15 cellular contexts compared by ENCODE assay signal in genomic region chr16:67423015-67423414, GRCh38. TPM values are rescaled to one million over a fixed set of nuclear protein-coding genes. Genes with fewer than 3 reads are reported as not detected.
DNase-seq lines count a peak whose midpoint lies in the region; FAIRE-seq and TF ChIP-seq lines count a peak whose summit lies in the region.
"Had no signal": no experiment of that assay in that cellular context is flagged by ENCODE, and none has a peak within 500 bp of the region (broad histone marks: within the 10 kb centered on the region; RNA-seq: fewer than 3 reads in every experiment).

No MANE protein-coding gene starts in this region.

- no peak overlapping the region for H2AFZ ChIP-seq in H1 (ENCODE audit: low read length)
- no peak overlapping the region for H2AFZ ChIP-seq in parathyroid adenoma
- no peak overlapping the region for H2AFZ ChIP-seq in PC-9

- H3K14ac ChIP-seq in H1 (ENCODE audit: insufficient read length) = no peak overlapping the region

- H4K8ac ChIP-seq in H1 (ENCODE audit: extremely low read depth, insufficient read depth, low read length) = no peak overlapping the region

- no peaks in the 10 kb centered on the region for H3K4me1 ChIP-seq in HEK293 (ENCODE audit: control insufficient read depth, insufficient read depth, low read length)
- peaks cover 22 to 34% (median 28%) of the 10 kb centered on the region in 4 experiments for H3K4me1 ChIP-seq in H1 (replicated peaks in 1 of 4; ENCODE audit: control insufficient read depth in 3 of 4, insufficient read depth in 4 of 4, low read length in 3 of 4)
- H3K4me1 ChIP-seq in parathyroid adenoma = peaks cover 12% of the 10 kb centered on the region
- no peaks in the 10 kb centered on the region for H3K4me1 ChIP-seq in PC-9 (replicated peaks; ENCODE audit: insufficient read depth)

- H2BK120ac ChIP-seq in H1 (replicated peaks; ENCODE audit: low read depth, low read length) = peak overlapping the region; percentile 47

- H2AK5ac ChIP-seq in H1 (ENCODE audit: low read depth, low read length) = peak overlapping the region; percentile 45; the same call in 1 of the 2 replicates

- CTCF ChIA-PET in HEK293 (lab: Yijun Ruan, JAX) = interaction anchor here (0.5 to 7.1 kb wide), 7 partner anchors 18 to 406 kb away, joined by 3 to 99 read pairs (median 3); partner anchors contain the start of genes KCTD19 and LRRC36
- CTCF ChIA-PET in H1 (lab: Charles Lee; ENCODE audit: partially characterized antibody) = interaction anchor here (1.5 to 24.6 kb wide), 6 partner anchors 10 to 41 kb away, joined by 3 to 476 read pairs (median 114); partner anchors contain the start of gene TPPP3
- CTCF ChIA-PET in PC-9 (lab: Charles Lee) = interaction anchor here (0.5 to 0.6 kb wide), 2 partner anchors 37 to 41 kb away, joined by 4 to 8 read pairs; no protein-coding TSS in a partner anchor

- H3K56ac ChIP-seq in H1 (replicated peaks; ENCODE audit: insufficient read length, low read depth, low read length) = no peak overlapping the region

- no peak overlapping the region for H3K4ac ChIP-seq in H1 (replicated peaks; ENCODE audit: insufficient read length, low read depth, low read length)

- TF ChIP-seq RAD21 in H1 (IDR thresholded peaks at IDR 0.05 in 1 of 2, conservative IDR thresholded peaks at IDR 0.05 in 1 of 2; ENCODE audit: low read depth in 2 of 2, low read length in 2 of 2) = no peak

- no TSS peak for BruUV-seq in PC-9 (replicated peaks; lab: Mats Ljungman, UMichigan)

- H3K4me3 ChIP-seq in HEK293 (ENCODE audit: low read depth, low read length) = no peak overlapping the region
- H3K4me3 ChIP-seq in H1 (ENCODE audit: extremely low read depth in 1 of 4, insufficient read depth in 2 of 4, low read depth in 3 of 4, low read length in 4 of 4) = no peak overlapping the region
- H3K4me3 ChIP-seq in parathyroid adenoma (ENCODE audit: low read depth, low read length) = no peak overlapping the region
- no peak overlapping the region for H3K4me3 ChIP-seq in PC-9

- no peak for TF ChIP-seq EP300 in H1 (IDR thresholded peaks at IDR 0.05; ENCODE audit: borderline replicate concordance in 1 of 2, low read depth in 2 of 2, low read length in 2 of 2)

- peak overlapping the region; percentile 98 for H2BK20ac ChIP-seq in H1 (ENCODE audit: low read length)

- no peak overlapping the region for H3K23ac ChIP-seq in H1 (ENCODE audit: insufficient read length)

- H4K91ac ChIP-seq in H1 (replicated peaks; ENCODE audit: insufficient read length, low read length) = peak overlapping the region; percentile 18

- H3K79me2 ChIP-seq in H1 (ENCODE audit: control insufficient read depth in 1 of 2, insufficient read depth in 2 of 2, low read length in 2 of 2) = no peaks in the 10 kb centered on the region
- H3K79me2 ChIP-seq in parathyroid adenoma = no peaks in the 10 kb centered on the region
- no peaks in the 10 kb centered on the region for H3K79me2 ChIP-seq in PC-9 (ENCODE audit: low read depth)

- H2BK12ac ChIP-seq in H1 (ENCODE audit: low read depth, low read length) = peak overlapping the region; percentile 98; the same call in 1 of the 2 replicates

- no peak for TF ChIP-seq POLR2A in H1 (IDR thresholded peaks at IDR 0.05; ENCODE audit: control extremely low read depth in 1 of 2, low read depth in 2 of 2, low read length in 2 of 2)

- no peaks in the 10 kb centered on the region for H4K20me1 ChIP-seq in H1 (replicated peaks in 1 of 2; ENCODE audit: control insufficient read depth in 1 of 2, insufficient read depth in 2 of 2, low read length in 2 of 2)
- H4K20me1 ChIP-seq in PC-9 (ENCODE audit: insufficient read depth) = no peaks in the 10 kb centered on the region

- intact Hi-C loops in PC-9 (cut with micrococcal nuclease; ENCODE audit: unreplicated experiment) = no loop called here

- no peak overlapping the region for H4K5ac ChIP-seq in H1 (ENCODE audit: insufficient read length, low read depth, low read length)

- POLR2A ChIA-PET in HEK293 (lab: Yijun Ruan, JAX) (no interaction called here), H1 (lab: Charles Lee; ENCODE audit: partially characterized antibody) (interaction anchor here (2.2 to 2.7 kb wide), 2 partner anchors 8 to 9 kb away, joined by 14 to 16 read pairs; partner anchors contain the start of gene HSD11B2), PC-9 (lab: Charles Lee; ENCODE audit: unreplicated experiment) (no interaction called here)

- TF ChIP-seq CTCF in HEK293 (tag by site-specific recombination; IDR thresholded peaks at IDR 0.05) (no peak), H1 (IDR thresholded peaks at IDR 0.05; ENCODE audit: control extremely low read depth in 1 of 3, insufficient read depth in 1 of 3, low read depth in 1 of 3, low read length in 3 of 3) (no peak), parathyroid adenoma (IDR thresholded peaks at IDR 0.05) (no peak), PC-9 (conservative IDR thresholded peaks at IDR 0.05) (no peak)

- H2BK5ac ChIP-seq in H1 (ENCODE audit: low read depth, low read length) = no peak overlapping the region; the same call in 1 of the 2 replicates

- WGBS in H1 (ENCODE audit: extremely low coverage in 1 of 2, insufficient coverage in 1 of 2, insufficient read length in 1 of 2, insufficient replicate concordance in 2 of 2, low coverage in 1 of 2, low lambda C conversion rate in 2 of 2, missing lambda C conversion rate in 1 of 2), 2 experiments = 89% methylated on average over 5 of the region's 5 CpGs; no CpG with 5 or more reads in 1 of the 2 experiments

- no peaks in the 10 kb centered on the region; the same call in 1 of the 2 replicates for H3F3A ChIP-seq in PC-9 (ENCODE audit: insufficient read depth, low read depth)

- peak overlapping the region; percentile 73; the same call in 1 of the 2 replicates for H3K18ac ChIP-seq in H1 (ENCODE audit: extremely low read depth, low read length)

- DNase-seq in H1 (ENCODE audit: low read depth in 1 of 2, low spot score in 2 of 2) (no peak), GDM1 (lab: John Stamatoyannopoulos, UW) (no peak), PC-9 (no peak)
- DNase-seq: C1 segment of cervical spinal cord; CD4-positive, alpha-beta T cell; DMS153; H7; IMR-90; KG1 had no signal

- H3K9me2 ChIP-seq in PC-9 (ENCODE audit: insufficient read depth) = no peaks in the 10 kb centered on the region

- no peaks in the 10 kb centered on the region for H3K23me2 ChIP-seq in H1 (ENCODE audit: low read depth, low read length)

- H3K27ac ChIP-seq in HEK293 (ENCODE audit: extremely low read depth, low read depth, low read length) (no peak overlapping the region), H1 (ENCODE audit: low read depth, low read length) (no peak overlapping the region), parathyroid adenoma (no peak overlapping the region), PC-9 (no peak overlapping the region)

- H2BK15ac ChIP-seq in H1 (ENCODE audit: low read length) = peak overlapping the region; percentile 53; the same call in 1 of the 2 replicates

- no peaks in the 10 kb centered on the region; the same call in 1 of the 2 replicates for H3K79me1 ChIP-seq in H1 (ENCODE audit: low read depth, low read length)

- H3K27me3 ChIP-seq in H1 (replicated peaks in 1 of 4; ENCODE audit: control insufficient read depth in 3 of 4, extremely low read depth in 1 of 4, insufficient read depth in 3 of 4, low read length in 3 of 4) (no peaks in the 10 kb centered on the region), parathyroid adenoma (ENCODE audit: control insufficient read depth, insufficient read depth, low read length) (no peaks in the 10 kb centered on the region), PC-9 (ENCODE audit: insufficient read depth, low read depth) (no peaks in the 10 kb centered on the region)

- H3K9ac ChIP-seq in H1 (replicated peaks in 1 of 4; ENCODE audit: extremely low read depth in 1 of 4, low read depth in 3 of 4, low read length in 3 of 4) (no peak overlapping the region), parathyroid adenoma (no peak overlapping the region)

- H3K9me3 ChIP-seq in HEK293 (ENCODE audit: control insufficient read depth, insufficient read depth, low read depth, low read length) (no peaks in the 10 kb centered on the region), H1 (ENCODE audit: insufficient read depth in 2 of 2, low read depth in 1 of 2, low read length in 1 of 2) (no peaks in the 10 kb centered on the region), parathyroid adenoma (ENCODE audit: control insufficient read depth, low read length) (no peaks in the 10 kb centered on the region), PC-9 (ENCODE audit: insufficient read depth, low read depth) (no peaks in the 10 kb centered on the region)

- H3K4me2 ChIP-seq in H1 (ENCODE audit: insufficient read depth in 1 of 2, low read depth in 2 of 2, low read length in 2 of 2) (peak overlapping the region in 1 of 2 experiments; percentile 86; a peak in 1 of 4 replicates), parathyroid adenoma (ENCODE audit: low read length) (peak overlapping the region; percentile 49), PC-9 (no peak overlapping the region)

- no peak for FAIRE-seq in H1 (lab: Jason Lieb, UNC)
- FAIRE-seq: A204.1, D721Med, GM18507 had no signal

- H3K36me3 ChIP-seq in HEK293 (ENCODE audit: control insufficient read depth in 2 of 2, insufficient read depth in 1 of 2, low read length in 2 of 2) (no peaks in the 10 kb centered on the region), H1 (ENCODE audit: control insufficient read depth in 2 of 4, insufficient read depth in 4 of 4, low read length in 3 of 4) (no peaks in the 10 kb centered on the region), parathyroid adenoma (ENCODE audit: control insufficient read depth, insufficient read depth, low read length) (no peaks in the 10 kb centered on the region), PC-9 (ENCODE audit: low read depth) (no peaks in the 10 kb centered on the region)

RNA-seq across cellular contexts. Expression of gene ZDHHC1, which starts 6.7 kb away (rescaled TPM):
- 3.1 and 3.5 TPM in 2 replicates for total RNA-seq in H1 (2021; fragmentation: NEBNext Ultra II Directional; extraction: Animal tissue kit (Norgen Biotek cat#: 25700))
- 4.9 and 7.5 TPM in 2 replicates for polyA plus RNA-seq in H1 (2011; rRNA removed)
- polyA plus RNA-seq in H1 (2011; cell fraction: cytosol; rRNA removed) = 4.4 TPM
- 11.3 TPM for polyA plus RNA-seq in H1 (2011; cell fraction: nucleus; rRNA removed)
- 2.6 to 5.3 TPM (median 3.4 TPM) in 4 replicates for polyA plus RNA-seq in H1 (2012, experiment 1 of 2)
- 2.2 TPM for polyA plus RNA-seq in H1 (2012, experiment 2 of 2)
- 3.5 TPM for polyA plus RNA-seq in H1 (2013, experiment 1 of 2)
- polyA plus RNA-seq in H1 (2013, experiment 2 of 2) = 3.4 TPM
- 4.4 and 5.2 TPM in 2 replicates for polyA minus RNA-seq in H1 (2011; rRNA and poly(A)+ RNA removed)
- 2.8 TPM for polyA minus RNA-seq in H1 (2011; cell fraction: cytosol; rRNA and poly(A)+ RNA removed)
- 10.0 TPM for polyA minus RNA-seq in H1 (2011; cell fraction: nucleus; rRNA and poly(A)+ RNA removed)
- total RNA-seq in PC-9 (2021) = 12.8 and 14.9 TPM in 2 replicates

RNA-seq across cellular contexts. Expression of gene HSD11B2, which starts 7.9 kb away (rescaled TPM):
- total RNA-seq in H1 (2021; fragmentation: NEBNext Ultra II Directional; extraction: Animal tissue kit (Norgen Biotek cat#: 25700)) = 25.9 and 28.7 TPM in 2 replicates
- 32.9 and 41.9 TPM in 2 replicates for polyA plus RNA-seq in H1 (2011; rRNA removed)
- 27.5 TPM for polyA plus RNA-seq in H1 (2011; cell fraction: cytosol; rRNA removed)
- polyA plus RNA-seq in H1 (2011; cell fraction: nucleus; rRNA removed) = 43.8 TPM
- polyA plus RNA-seq in H1 (2012, experiment 1 of 2) = 33.8 to 46.5 TPM (median 42.5 TPM) in 4 replicates
- 32.9 TPM for polyA plus RNA-seq in H1 (2012, experiment 2 of 2)
- 52.3 TPM for polyA plus RNA-seq in H1 (2013, experiment 1 of 2)
- 54.7 TPM for polyA plus RNA-seq in H1 (2013, experiment 2 of 2)
- polyA minus RNA-seq in H1 (2011; rRNA and poly(A)+ RNA removed) = 13.5 and 16.7 TPM in 2 replicates
- polyA minus RNA-seq in H1 (2011; cell fraction: cytosol; rRNA and poly(A)+ RNA removed) = 22.1 TPM
- 16.5 TPM for polyA minus RNA-seq in H1 (2011; cell fraction: nucleus; rRNA and poly(A)+ RNA removed)
- 5.0 and 5.3 TPM in 2 replicates for total RNA-seq in PC-9 (2021)
- total RNA-seq: B cell; CD4-positive, alpha-beta T cell; IMR-90 had no signal

RNA-seq across cellular contexts. Expression of gene TPPP3, which starts 29.7 kb away (rescaled TPM):
- 0.61 and 1.0 TPM in 2 replicates for total RNA-seq in H1 (2021; fragmentation: NEBNext Ultra II Directional; extraction: Animal tissue kit (Norgen Biotek cat#: 25700))
- 0.77 and 1.3 TPM in 2 replicates for polyA plus RNA-seq in H1 (2011; rRNA removed)
- 1.4 TPM for polyA plus RNA-seq in H1 (2011; cell fraction: cytosol; rRNA removed)
- polyA plus RNA-seq in H1 (2011; cell fraction: nucleus; rRNA removed) = 1.4 TPM
- 0.70 to 1.4 TPM (median 0.81 TPM) in 4 replicates for polyA plus RNA-seq in H1 (2012, experiment 1 of 2)
- polyA plus RNA-seq in H1 (2012, experiment 2 of 2) = 0.79 TPM
- 0.51 TPM for polyA plus RNA-seq in H1 (2013, experiment 1 of 2)
- polyA plus RNA-seq in H1 (2013, experiment 2 of 2) = 0.39 TPM
- polyA minus RNA-seq in H1 (2011; rRNA and poly(A)+ RNA removed) = 0.34 TPM in 1 of 2 replicates, not detected in the other
- not detected for polyA minus RNA-seq in H1 (2011; cell fraction: cytosol; rRNA and poly(A)+ RNA removed)
- 1.1 TPM for polyA minus RNA-seq in H1 (2011; cell fraction: nucleus; rRNA and poly(A)+ RNA removed)
- total RNA-seq in PC-9 (2021) = 3.1 and 4.5 TPM in 2 replicates
- total RNA-seq: B cell; CD4-positive, alpha-beta T cell had no signal

RNA-seq across cellular contexts. Expression of gene ATP6V0D1, which starts 57.9 kb away (rescaled TPM):
- 47.3 and 54.1 TPM in 2 replicates for total RNA-seq in H1 (2021; fragmentation: NEBNext Ultra II Directional; extraction: Animal tissue kit (Norgen Biotek cat#: 25700))
- polyA plus RNA-seq in H1 (2011; rRNA removed) = 129 and 134 TPM in 2 replicates
- 97.9 TPM for polyA plus RNA-seq in H1 (2011; cell fraction: cytosol; rRNA removed)
- 86.5 TPM for polyA plus RNA-seq in H1 (2011; cell fraction: nucleus; rRNA removed)
- polyA plus RNA-seq in H1 (2012, experiment 1 of 2) = 59.5 to 74.0 TPM (median 72.1 TPM) in 4 replicates
- polyA plus RNA-seq in H1 (2012, experiment 2 of 2) = 94.8 TPM
- 31.6 TPM for polyA plus RNA-seq in H1 (2013, experiment 1 of 2)
- polyA plus RNA-seq in H1 (2013, experiment 2 of 2) = 32.0 TPM
- polyA minus RNA-seq in H1 (2011; rRNA and poly(A)+ RNA removed) = 122 and 161 TPM in 2 replicates
- 41.3 TPM for polyA minus RNA-seq in H1 (2011; cell fraction: cytosol; rRNA and poly(A)+ RNA removed)
- polyA minus RNA-seq in H1 (2011; cell fraction: nucleus; rRNA and poly(A)+ RNA removed) = 29.7 TPM
- 51.5 and 61.0 TPM in 2 replicates for total RNA-seq in PC-9 (2021)
